Comparison of ENCODE assay signal across 9 cellular contexts in genomic region chr7:134724606-134725005, GRCh38. TPM values are rescaled to one million over a fixed set of nuclear protein-coding genes. Genes with fewer than 3 reads are reported as not detected.
DNase-seq lines count a peak whose midpoint lies in the region; ATAC-seq and TF ChIP-seq lines count a peak whose summit lies in the region.
"Had no signal": no experiment of that assay in that cellular context is flagged by ENCODE, and none has a peak within 500 bp of the region (broad histone marks: within the 10 kb centered on the region; RNA-seq: fewer than 3 reads in every experiment).

No MANE protein-coding gene starts in this region.

- H3K27ac Mint-ChIP-seq in activated CD4-positive, alpha-beta memory T cell treated with anti-CD3 and anti-CD28 coated beads for 36 hours: no peak overlapping the region
- no peak overlapping the region for H3K27ac Mint-ChIP-seq in activated CD4-positive, alpha-beta memory T cell treated with anti-CD3 and anti-CD28 coated beads, Interleukin-2, amount 10 ng/mL, durations not matched to agents 7 days and 5 days
- peak overlapping the region; percentile 9 for H3K27ac Mint-ChIP-seq in stimulated activated effector memory CD8-positive, alpha-beta T cell treated with anti-CD3 and anti-CD28 coated beads, Interleukin-12 subunit alpha, Interleukin-12 subunit beta, amount 100 ng/mL, for 72 hours
- no peak overlapping the region for H3K27ac Mint-ChIP-seq in T-helper 2 cell treated with Interferon-gamma antibody and Interleukin-4, amounts not matched to agents 5 μg/mL and 100 μg/mL, for 36 hours
- H3K27ac Mint-ChIP-seq: activated naive CD8-positive, alpha-beta T cell had no signal

- POLR2A ChIA-PET in activated CD4-positive, alpha-beta memory T cell treated with anti-CD3 and anti-CD28 coated beads for 36 hours (lab: Charles Lee): no interaction called here
- POLR2A ChIA-PET in activated CD4-positive, alpha-beta memory T cell treated with anti-CD3 and anti-CD28 coated beads, Interleukin-2, amount 10 ng/mL, durations not matched to agents 7 days and 5 days (lab: Charles Lee): no interaction called here

- no peak overlapping the region for H3K4me3 ChIP-seq in epithelial cell of proximal tubule (ENCODE audit: low read depth, low read length)

- no peaks in the 10 kb centered on the region for H3K27me3 Mint-ChIP-seq in activated CD4-positive, alpha-beta memory T cell treated with anti-CD3 and anti-CD28 coated beads for 36 hours
- H3K27me3 Mint-ChIP-seq in activated CD4-positive, alpha-beta memory T cell treated with anti-CD3 and anti-CD28 coated beads, Interleukin-2, amount 10 ng/mL, durations not matched to agents 7 days and 5 days: no peaks in the 10 kb centered on the region
- H3K27me3 Mint-ChIP-seq in T-helper 2 cell treated with Interferon-gamma antibody and Interleukin-4, amounts not matched to agents 5 μg/mL and 100 μg/mL, for 36 hours (ENCODE audit: low read depth): no peaks in the 10 kb centered on the region
- H3K27me3 Mint-ChIP-seq: activated naive CD8-positive, alpha-beta T cell had no signal

- intact Hi-C loops in activated CD4-positive, alpha-beta memory T cell treated with anti-CD3 and anti-CD28 coated beads for 36 hours (cut with micrococcal nuclease): loop anchor here (1.0 kb wide), 1 partner anchor 26 kb away; no protein-coding TSS in a partner anchor

- H3K4me3 Mint-ChIP-seq in activated CD4-positive, alpha-beta memory T cell treated with anti-CD3 and anti-CD28 coated beads for 36 hours: no peak overlapping the region
- H3K4me3 Mint-ChIP-seq in activated CD4-positive, alpha-beta memory T cell treated with anti-CD3 and anti-CD28 coated beads, Interleukin-2, amount 10 ng/mL, durations not matched to agents 7 days and 5 days: no peak overlapping the region
- H3K4me3 Mint-ChIP-seq in stimulated activated effector memory CD8-positive, alpha-beta T cell treated with anti-CD3 and anti-CD28 coated beads, Interleukin-12 subunit alpha, Interleukin-12 subunit beta, amount 100 ng/mL, for 72 hours: no peak overlapping the region
- no peak overlapping the region for H3K4me3 Mint-ChIP-seq in T-helper 2 cell treated with Interferon-gamma antibody and Interleukin-4, amounts not matched to agents 5 μg/mL and 100 μg/mL, for 36 hours
- H3K4me3 Mint-ChIP-seq: activated naive CD8-positive, alpha-beta T cell had no signal

- peaks cover 5% of the 10 kb centered on the region for H3K36me3 Mint-ChIP-seq in activated CD4-positive, alpha-beta memory T cell treated with anti-CD3 and anti-CD28 coated beads for 36 hours
- H3K36me3 Mint-ChIP-seq in activated CD4-positive, alpha-beta memory T cell treated with anti-CD3 and anti-CD28 coated beads, Interleukin-2, amount 10 ng/mL, durations not matched to agents 7 days and 5 days (ENCODE audit: low read depth): no peaks in the 10 kb centered on the region
- H3K36me3 Mint-ChIP-seq in stimulated activated effector memory CD8-positive, alpha-beta T cell treated with anti-CD3 and anti-CD28 coated beads, Interleukin-12 subunit alpha, Interleukin-12 subunit beta, amount 100 ng/mL, for 72 hours: no peaks in the 10 kb centered on the region
- no peaks in the 10 kb centered on the region for H3K36me3 Mint-ChIP-seq in T-helper 2 cell treated with Interferon-gamma antibody and Interleukin-4, amounts not matched to agents 5 μg/mL and 100 μg/mL, for 36 hours (ENCODE audit: low read depth)

- peak; percentile 82 for TF ChIP-seq CTCF in epithelial cell of proximal tubule (conservative IDR thresholded peaks at IDR 0.05; ENCODE audit: low read depth, low read length)

- peaks cover 2% of the 10 kb centered on the region for H3K9me3 Mint-ChIP-seq in activated CD4-positive, alpha-beta memory T cell treated with anti-CD3 and anti-CD28 coated beads for 36 hours
- H3K9me3 Mint-ChIP-seq in activated CD4-positive, alpha-beta memory T cell treated with anti-CD3 and anti-CD28 coated beads, Interleukin-2, amount 10 ng/mL, durations not matched to agents 7 days and 5 days: no peaks in the 10 kb centered on the region
- no peaks in the 10 kb centered on the region for H3K9me3 Mint-ChIP-seq in stimulated activated effector memory CD8-positive, alpha-beta T cell treated with anti-CD3 and anti-CD28 coated beads, Interleukin-12 subunit alpha, Interleukin-12 subunit beta, amount 100 ng/mL, for 72 hours
- no peaks in the 10 kb centered on the region for H3K9me3 Mint-ChIP-seq in T-helper 2 cell treated with Interferon-gamma antibody and Interleukin-4, amounts not matched to agents 5 μg/mL and 100 μg/mL, for 36 hours

- CTCF ChIA-PET in activated CD4-positive, alpha-beta memory T cell treated with anti-CD3 and anti-CD28 coated beads for 36 hours (lab: Charles Lee): interaction anchor here (0.7 to 6.9 kb wide), 18 partner anchors 9 to 262 kb away, joined by 3 to 60 read pairs (median 4); partner anchors contain the start of gene AGBL3
- CTCF ChIA-PET in activated CD4-positive, alpha-beta memory T cell treated with anti-CD3 and anti-CD28 coated beads, Interleukin-2, amount 10 ng/mL, durations not matched to agents 7 days and 5 days (lab: Charles Lee): interaction anchor here (0.6 to 2.5 kb wide), 13 partner anchors 8 to 218 kb away, joined by 3 to 19 read pairs (median 4); no protein-coding TSS in a partner anchor

- DNase-seq in activated CD4-positive, alpha-beta memory T cell treated with anti-CD3 and anti-CD28 coated beads for 36 hours: peak; percentile 41
- no peak for DNase-seq in activated CD4-positive, alpha-beta memory T cell treated with anti-CD3 and anti-CD28 coated beads, Interleukin-2, amount 10 ng/mL, durations not matched to agents 7 days and 5 days
- DNase-seq in NCI-H460 (ENCODE audit: extremely low read depth, low read depth) (peak; percentile 9), epithelial cell of proximal tubule (ENCODE audit: low read depth) (no peak), ecto neural progenitor cell (ENCODE audit: low spot score) (no peak)
- DNase-seq in stimulated activated effector memory CD8-positive, alpha-beta T cell treated with anti-CD3 and anti-CD28 coated beads, Interleukin-12 subunit alpha, Interleukin-12 subunit beta, amount 100 ng/mL, for 72 hours (ENCODE audit: low spot score in 2 of 2): no peak
- no peak for DNase-seq in T-helper 2 cell treated with Interferon-gamma antibody and Interleukin-4, amounts not matched to agents 5 μg/mL and 100 μg/mL, for 36 hours (ENCODE audit: low spot score)

- peak; percentile 56 for ATAC-seq in stimulated activated effector memory CD8-positive, alpha-beta T cell treated with anti-CD3 and anti-CD28 coated beads, Interleukin-12 subunit alpha, Interleukin-12 subunit beta, amount 100 ng/mL, for 72 hours
- ATAC-seq in HG03025 (IDR thresholded peaks at IDR 0.05; ENCODE audit: low FRiP score, unreplicated experiment): no peak

- H3K4me1 Mint-ChIP-seq in activated CD4-positive, alpha-beta memory T cell treated with anti-CD3 and anti-CD28 coated beads for 36 hours (ENCODE audit: low read depth): no peaks in the 10 kb centered on the region
- H3K4me1 Mint-ChIP-seq in activated CD4-positive, alpha-beta memory T cell treated with anti-CD3 and anti-CD28 coated beads, Interleukin-2, amount 10 ng/mL, durations not matched to agents 7 days and 5 days: no peaks in the 10 kb centered on the region
- H3K4me1 Mint-ChIP-seq in stimulated activated effector memory CD8-positive, alpha-beta T cell treated with anti-CD3 and anti-CD28 coated beads, Interleukin-12 subunit alpha, Interleukin-12 subunit beta, amount 100 ng/mL, for 72 hours: peaks cover 7% of the 10 kb centered on the region
- peaks cover 8% of the 10 kb centered on the region for H3K4me1 Mint-ChIP-seq in T-helper 2 cell treated with Interferon-gamma antibody and Interleukin-4, amounts not matched to agents 5 μg/mL and 100 μg/mL, for 36 hours (ENCODE audit: low read depth)

RNA-seq across cellular contexts. Expression of gene CALD1, which starts 54.8 kb away (rescaled TPM):
- total RNA-seq in activated CD4-positive, alpha-beta memory T cell treated with anti-CD3 and anti-CD28 coated beads for 36 hours: 1 to 10 TPM; 7.1 to 7.5 TPM
- total RNA-seq in activated CD4-positive, alpha-beta memory T cell treated with anti-CD3 and anti-CD28 coated beads, Interleukin-2, amount 10 ng/mL, durations not matched to agents 7 days and 5 days: under 1 TPM; 0.38 to 0.63 TPM
- total RNA-seq in NCI-H460 (2014; rRNA removed; shearing (Covaris generic)): 32.6 and 39.9 TPM in 2 replicates
- 33.0 and 46.3 TPM in 2 replicates for polyA plus RNA-seq in NCI-H460 (2014; cell fraction: nucleus; rRNA removed)
- 140 and 141 TPM in 2 replicates for total RNA-seq in epithelial cell of proximal tubule

Comparison
In these comparisons a context has a peak if more than half of its experiments do, and no peak if none do; other contexts are left out.
1. DNase-seq: peak in activated CD4-positive, alpha-beta memory T cell treated with anti-CD3 and anti-CD28 coated beads for 36 hours (single experiment) and NCI-H460 (single experiment); none in activated CD4-positive, alpha-beta memory T cell treated with anti-CD3 and anti-CD28 coated beads, Interleukin-2, amount 10 ng/mL, durations not matched to agents 7 days and 5 days (single experiment), epithelial cell of proximal tubule (single experiment), stimulated activated effector memory CD8-positive, alpha-beta T cell treated with anti-CD3 and anti-CD28 coated beads, Interleukin-12 subunit alpha, Interleukin-12 subunit beta, amount 100 ng/mL, for 72 hours (0 of 2), T-helper 2 cell treated with Interferon-gamma antibody and Interleukin-4, amounts not matched to agents 5 μg/mL and 100 μg/mL, for 36 hours (single experiment) and ecto neural progenitor cell (single experiment).
2. RNA of gene CALD1, which starts 54.8 kb away (total RNA-seq): 140 to 141 TPM in epithelial cell of proximal tubule, 32.6 to 39.9 TPM in NCI-H460 and 7.1 to 7.5 TPM in activated CD4-positive, alpha-beta memory T cell treated with anti-CD3 and anti-CD28 coated beads for 36 hours; 0.38 to 0.63 TPM in activated CD4-positive, alpha-beta memory T cell treated with anti-CD3 and anti-CD28 coated beads, Interleukin-2, amount 10 ng/mL, durations not matched to agents 7 days and 5 days; every median in the first group is over 4 times any median in the second.